ENCODE assay signal across 1 cellular context in the genomic region with DNA sequence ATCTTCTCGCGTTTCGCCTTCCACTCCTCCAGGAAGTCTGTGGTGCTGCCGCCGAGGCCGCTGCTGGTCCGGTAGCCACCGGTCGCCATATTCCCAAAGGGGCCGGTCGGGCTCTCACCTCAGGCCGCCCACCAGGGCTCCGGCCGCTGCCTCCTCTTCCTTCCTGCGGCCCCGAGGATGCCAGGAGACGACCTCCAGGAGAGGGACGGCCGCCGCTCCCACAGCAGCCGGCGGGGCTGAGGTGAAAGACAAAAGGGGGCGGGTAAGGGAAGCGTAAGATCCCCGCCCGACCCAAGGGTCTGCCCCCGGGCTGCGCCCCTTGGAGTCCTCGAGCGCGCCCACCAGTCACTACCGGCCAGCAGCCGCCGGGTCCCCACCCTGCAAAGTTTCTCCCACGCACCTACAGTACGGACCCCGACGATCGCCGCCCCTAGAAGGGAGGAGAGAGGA.
A peak's percentile ranks its signal among the peaks of the same experiment; 100 is the strongest.
TF ChIP-seq lines count a peak whose summit lies in the region.

No MANE protein-coding gene starts in this region.

TF ChIP-seq in WTC11, 78 proteins besides CTCF, POLR2A, EP300 and RAD21 (continued from another document):
- TF ChIP-seq, protein P1, sequence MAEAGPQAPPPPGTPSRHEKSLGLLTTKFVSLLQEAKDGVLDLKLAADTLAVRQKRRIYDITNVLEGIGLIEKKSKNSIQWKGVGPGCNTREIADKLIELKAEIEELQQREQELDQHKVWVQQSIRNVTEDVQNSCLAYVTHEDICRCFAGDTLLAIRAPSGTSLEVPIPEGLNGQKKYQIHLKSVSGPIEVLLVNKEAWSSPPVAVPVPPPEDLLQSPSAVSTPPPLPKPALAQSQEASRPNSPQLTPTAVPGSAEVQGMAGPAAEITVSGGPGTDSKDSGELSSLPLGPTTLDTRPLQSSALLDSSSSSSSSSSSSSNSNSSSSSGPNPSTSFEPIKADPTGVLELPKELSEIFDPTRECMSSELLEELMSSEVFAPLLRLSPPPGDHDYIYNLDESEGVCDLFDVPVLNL (CRISPR knock-in tag; IDR thresholded peaks at IDR 0.05; ENCODE audit: borderline replicate concordance, low read depth): 0 out of 2 replicates have a peak, but pooled peaks have one; percentile 57
- TF ChIP-seq SP1 (CRISPR knock-in tag; conservative IDR thresholded peaks at IDR 0.05): peak; percentile 58
- TF ChIP-seq TEAD1 (CRISPR knock-in tag; IDR thresholded peaks at IDR 0.05): no peak
- peak; percentile 11; the same call in 1 of the 2 replicates for TF ChIP-seq SMAD3 (CRISPR knock-in tag; IDR thresholded peaks at IDR 0.05; ENCODE audit: borderline replicate concordance)
- 0 out of 2 replicates have a peak, but pooled peaks have one; percentile 57 for TF ChIP-seq ZNF219 (CRISPR knock-in tag; IDR thresholded peaks at IDR 0.05; ENCODE audit: borderline replicate concordance)
- TF ChIP-seq PRRX2 (CRISPR knock-in tag; IDR thresholded peaks at IDR 0.05): no peak
- TF ChIP-seq, protein P2, sequence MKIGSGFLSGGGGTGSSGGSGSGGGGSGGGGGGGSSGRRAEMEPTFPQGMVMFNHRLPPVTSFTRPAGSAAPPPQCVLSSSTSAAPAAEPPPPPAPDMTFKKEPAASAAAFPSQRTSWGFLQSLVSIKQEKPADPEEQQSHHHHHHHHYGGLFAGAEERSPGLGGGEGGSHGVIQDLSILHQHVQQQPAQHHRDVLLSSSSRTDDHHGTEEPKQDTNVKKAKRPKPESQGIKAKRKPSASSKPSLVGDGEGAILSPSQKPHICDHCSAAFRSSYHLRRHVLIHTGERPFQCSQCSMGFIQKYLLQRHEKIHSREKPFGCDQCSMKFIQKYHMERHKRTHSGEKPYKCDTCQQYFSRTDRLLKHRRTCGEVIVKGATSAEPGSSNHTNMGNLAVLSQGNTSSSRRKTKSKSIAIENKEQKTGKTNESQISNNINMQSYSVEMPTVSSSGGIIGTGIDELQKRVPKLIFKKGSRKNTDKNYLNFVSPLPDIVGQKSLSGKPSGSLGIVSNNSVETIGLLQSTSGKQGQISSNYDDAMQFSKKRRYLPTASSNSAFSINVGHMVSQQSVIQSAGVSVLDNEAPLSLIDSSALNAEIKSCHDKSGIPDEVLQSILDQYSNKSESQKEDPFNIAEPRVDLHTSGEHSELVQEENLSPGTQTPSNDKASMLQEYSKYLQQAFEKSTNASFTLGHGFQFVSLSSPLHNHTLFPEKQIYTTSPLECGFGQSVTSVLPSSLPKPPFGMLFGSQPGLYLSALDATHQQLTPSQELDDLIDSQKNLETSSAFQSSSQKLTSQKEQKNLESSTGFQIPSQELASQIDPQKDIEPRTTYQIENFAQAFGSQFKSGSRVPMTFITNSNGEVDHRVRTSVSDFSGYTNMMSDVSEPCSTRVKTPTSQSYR (CRISPR knock-in tag; IDR thresholded peaks at IDR 0.05): 0 out of 2 replicates have a peak, but pooled peaks have one; percentile 41
- TF ChIP-seq, protein P3, sequence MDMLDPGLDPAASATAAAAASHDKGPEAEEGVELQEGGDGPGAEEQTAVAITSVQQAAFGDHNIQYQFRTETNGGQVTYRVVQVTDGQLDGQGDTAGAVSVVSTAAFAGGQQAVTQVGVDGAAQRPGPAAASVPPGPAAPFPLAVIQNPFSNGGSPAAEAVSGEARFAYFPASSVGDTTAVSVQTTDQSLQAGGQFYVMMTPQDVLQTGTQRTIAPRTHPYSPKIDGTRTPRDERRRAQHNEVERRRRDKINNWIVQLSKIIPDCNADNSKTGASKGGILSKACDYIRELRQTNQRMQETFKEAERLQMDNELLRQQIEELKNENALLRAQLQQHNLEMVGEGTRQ (CRISPR knock-in tag; IDR thresholded peaks at IDR 0.05): peak; percentile 9; the same call in 1 of the 2 replicates
TF ChIP-seq in WTC11: peak in this region for 12.
